ENCODE assay signal across 24 cellular contexts in genomic region chr18:35072616-35073015, GRCh38. TPM values are rescaled to one million over a fixed set of nuclear protein-coding genes. Genes with fewer than 3 reads are reported as not detected.
DNase-seq lines count a peak whose midpoint lies in the region; ATAC-seq and TF ChIP-seq lines count a peak whose summit lies in the region.
"Had no signal": no experiment of that assay in that cellular context is flagged by ENCODE, and none has a peak within 500 bp of the region (broad histone marks: within the 10 kb centered on the region; RNA-seq: fewer than 3 reads in every experiment).

No MANE protein-coding gene starts in this region.

- peaks cover 41 to 59% of the 10 kb centered on the region in 2 donors for H3K4me1 Mint-ChIP-seq in natural killer cell treated with Interleukin-12 subunit alpha and Interleukin-12 subunit beta and Interleukin-15 and Interleukin-18, amount 100 ng/mL, for 72 hours (ENCODE audit: low read depth in 2 of 2)
- H3K4me1 Mint-ChIP-seq: activated CD4-positive, alpha-beta memory T cell treated with anti-CD3 and anti-CD28 coated beads, Interleukin-2, amount 10 ng/mL, durations not matched to agents 7 days and 5 days had no signal

- H3K36me3 ChIP-seq in right atrium auricular region (peaks cover 8% of the 10 kb centered on the region), ascending aorta (peaks cover 0 to 3% of the 10 kb centered on the region in 2 donors), PC-9 (ENCODE audit: low read depth) (no peaks in the 10 kb centered on the region)

- no peak overlapping the region for H3K4me2 ChIP-seq in PC-9
- H3K4me2 ChIP-seq: KMS-11 had no signal

- TF ChIP-seq CTCF in right atrium auricular region (IDR thresholded peaks at IDR 0.05) (no peak), ascending aorta (IDR thresholded peaks at IDR 0.05) (no peak), PC-9 (conservative IDR thresholded peaks at IDR 0.05) (no peak)

- no TSS peak for BruUV-seq in PC-9 (replicated peaks; lab: Mats Ljungman, UMichigan)

- H3K27me3 ChIP-seq in right atrium auricular region (no peaks in the 10 kb centered on the region), ascending aorta (no peaks in the 10 kb centered on the region), PC-9 (ENCODE audit: insufficient read depth, low read depth) (no peaks in the 10 kb centered on the region)
- H3K27me3 ChIP-seq: BLaER1 treated with 17β-estradiol and CSF1 and Interleukin-3, amounts not matched to agents 10 nM and 100 nM; body of pancreas; gastroesophageal sphincter had no signal

- peak overlapping the region; percentile 70 to 79 for H3K27ac Mint-ChIP-seq in natural killer cell treated with Interleukin-12 subunit alpha and Interleukin-12 subunit beta and Interleukin-15 and Interleukin-18, amount 100 ng/mL, for 72 hours
- H3K27ac Mint-ChIP-seq in activated naive CD4-positive, alpha-beta T cell treated with anti-CD3 and anti-CD28 coated beads, Interleukin-2, amount 50 U/mL, for 72 hours: no peak overlapping the region
- H3K27ac Mint-ChIP-seq: activated CD4-positive, alpha-beta memory T cell treated with anti-CD3 and anti-CD28 coated beads, Interleukin-2, amount 10 ng/mL, durations not matched to agents 7 days and 5 days; activated naive CD8-positive, alpha-beta T cell treated with anti-CD3 and anti-CD28 coated beads, Interleukin-2, amount 10 ng/mL, durations not matched to agents 7 days and 5 days had no signal

- no peak overlapping the region for H3K4me3 Mint-ChIP-seq in natural killer cell treated with Interleukin-12 subunit alpha and Interleukin-12 subunit beta and Interleukin-15 and Interleukin-18, amount 100 ng/mL, for 72 hours
- H3K4me3 Mint-ChIP-seq: activated CD4-positive, alpha-beta memory T cell treated with anti-CD3 and anti-CD28 coated beads, Interleukin-2, amount 10 ng/mL, durations not matched to agents 7 days and 5 days; activated naive CD8-positive, alpha-beta T cell treated with anti-CD3 and anti-CD28 coated beads, Interleukin-2, amount 10 ng/mL, durations not matched to agents 7 days and 5 days had no signal

- DNase-seq in right atrium auricular region (ENCODE audit: low spot score): no peak
- no peak for DNase-seq in left ventricle myocardium superior
- no peak for DNase-seq in ascending aorta (ENCODE audit: low spot score in 2 of 2)
- DNase-seq in natural killer cell treated with Interleukin-12 subunit alpha and Interleukin-12 subunit beta and Interleukin-15 and Interleukin-18, amount 100 ng/mL, for 72 hours (ENCODE audit: low spot score): no peak
- no peak for DNase-seq in HT-29 (ENCODE audit: low spot score)
- DNase-seq in activated naive CD4-positive, alpha-beta T cell treated with anti-CD3 and anti-CD28 coated beads, Interleukin-2, amount 50 U/mL, for 72 hours (ENCODE audit: low spot score in 2 of 2): no peak
- no peak for DNase-seq in stimulated activated CD4-positive, alpha-beta T cell treated with anti-CD3 and anti-CD28 coated beads, Interleukin-2, amount 100 ng/mL, for 48 hours
- no peak for DNase-seq in PC-9
- DNase-seq: activated CD4-positive, alpha-beta memory T cell treated with anti-CD3 and anti-CD28 coated beads, Interleukin-2, amount 10 ng/mL, durations not matched to agents 7 days and 5 days; activated naive CD8-positive, alpha-beta T cell treated with anti-CD3 and anti-CD28 coated beads, Interleukin-2, amount 10 ng/mL, durations not matched to agents 7 days and 5 days; body of pancreas; Calu3; H7; lower lobe of right lung; MV-4-11; NCI-H2171; NCI-H524; RPMI8226; small intestine; stimulated activated CD4-positive, alpha-beta T cell treated with anti-CD3 and anti-CD28 coated beads, Interleukin-2, amount 100 ng/mL, for 24 hours; T-helper 9 cell had no signal

- intact Hi-C loops in left ventricle myocardium superior (cut with micrococcal nuclease): no loop called here
- intact Hi-C loops in ascending aorta (cut with DNase I): no loop called here
- intact Hi-C loops in PC-9 (cut with micrococcal nuclease; ENCODE audit: unreplicated experiment): no loop called here

- H3K9me3 ChIP-seq in right atrium auricular region (no peaks in the 10 kb centered on the region), ascending aorta (no peaks in the 10 kb centered on the region), PC-9 (ENCODE audit: insufficient read depth, low read depth) (no peaks in the 10 kb centered on the region)
- H3K9me3 ChIP-seq: BLaER1 treated with 17β-estradiol and CSF1 and Interleukin-3, amounts not matched to agents 10 nM and 100 nM; body of pancreas; gastroesophageal sphincter; lower lobe of right lung had no signal

- POLR2A ChIA-PET in PC-9 (lab: Charles Lee; ENCODE audit: unreplicated experiment): interaction anchor here (0.9 kb wide), 1 partner anchor 1832 kb away, joined by 19 read pairs; no protein-coding TSS in a partner anchor

- no peak overlapping the region for H2AFZ ChIP-seq in PC-9

- no peaks in the 10 kb centered on the region for H3K79me2 ChIP-seq in PC-9 (ENCODE audit: low read depth)

- H3K4me3 ChIP-seq in right atrium auricular region (no peak overlapping the region), ascending aorta (no peak overlapping the region), PC-9 (no peak overlapping the region)
- H3K4me3 ChIP-seq: BLaER1 treated with 17β-estradiol and CSF1 and Interleukin-3, amounts not matched to agents 10 nM and 100 nM; body of pancreas; gastroesophageal sphincter; lower lobe of right lung had no signal

- peaks cover 6% of the 10 kb centered on the region for H3K36me3 Mint-ChIP-seq in natural killer cell treated with Interleukin-12 subunit alpha and Interleukin-12 subunit beta and Interleukin-15 and Interleukin-18, amount 100 ng/mL, for 72 hours
- peaks cover 6 to 15% of the 10 kb centered on the region in 2 donors for H3K36me3 Mint-ChIP-seq in activated naive CD4-positive, alpha-beta T cell treated with anti-CD3 and anti-CD28 coated beads, Interleukin-2, amount 50 U/mL, for 72 hours

- H3K4me1 ChIP-seq in right atrium auricular region (peaks cover 0 to 53% of the 10 kb centered on the region in 2 donors), ascending aorta (peaks cover 6 to 38% of the 10 kb centered on the region in 2 donors), PC-9 (replicated peaks; ENCODE audit: insufficient read depth) (no peaks in the 10 kb centered on the region)

- no peak for ATAC-seq in left ventricle myocardium superior
- ATAC-seq in natural killer cell treated with Interleukin-12 subunit alpha and Interleukin-12 subunit beta and Interleukin-15 and Interleukin-18, amount 100 ng/mL, for 72 hours: no peak
- no peak for ATAC-seq in activated naive CD4-positive, alpha-beta T cell treated with anti-CD3 and anti-CD28 coated beads, Interleukin-2, amount 50 U/mL, for 72 hours
- ATAC-seq: body of pancreas, gastroesophageal sphincter had no signal

- H3K9me3 Mint-ChIP-seq in natural killer cell treated with Interleukin-12 subunit alpha and Interleukin-12 subunit beta and Interleukin-15 and Interleukin-18, amount 100 ng/mL, for 72 hours: no peaks in the 10 kb centered on the region
- no peaks in the 10 kb centered on the region for H3K9me3 Mint-ChIP-seq in activated naive CD4-positive, alpha-beta T cell treated with anti-CD3 and anti-CD28 coated beads, Interleukin-2, amount 50 U/mL, for 72 hours
- H3K9me3 Mint-ChIP-seq: activated CD4-positive, alpha-beta memory T cell treated with anti-CD3 and anti-CD28 coated beads, Interleukin-2, amount 10 ng/mL, durations not matched to agents 7 days and 5 days; activated naive CD8-positive, alpha-beta T cell treated with anti-CD3 and anti-CD28 coated beads, Interleukin-2, amount 10 ng/mL, durations not matched to agents 7 days and 5 days had no signal

- no peaks in the 10 kb centered on the region for H4K20me1 ChIP-seq in PC-9 (ENCODE audit: insufficient read depth)

- H3K27ac ChIP-seq in right atrium auricular region (peak overlapping the region; percentile 81 to 84), ascending aorta (peak overlapping the region; percentile 55 to 69), PC-9 (no peak overlapping the region)
- H3K27ac ChIP-seq: BLaER1 treated with 17β-estradiol and CSF1 and Interleukin-3, amounts not matched to agents 10 nM and 100 nM; body of pancreas; KMS-11 had no signal

- no peaks in the 10 kb centered on the region for H3K9me2 ChIP-seq in PC-9 (ENCODE audit: insufficient read depth)

- H3F3A ChIP-seq in PC-9 (ENCODE audit: insufficient read depth, low read depth): no peaks in the 10 kb centered on the region

- H3K27me3 Mint-ChIP-seq in natural killer cell treated with Interleukin-12 subunit alpha and Interleukin-12 subunit beta and Interleukin-15 and Interleukin-18, amount 100 ng/mL, for 72 hours: no peaks in the 10 kb centered on the region
- H3K27me3 Mint-ChIP-seq: activated CD4-positive, alpha-beta memory T cell treated with anti-CD3 and anti-CD28 coated beads, Interleukin-2, amount 10 ng/mL, durations not matched to agents 7 days and 5 days; activated naive CD8-positive, alpha-beta T cell treated with anti-CD3 and anti-CD28 coated beads, Interleukin-2, amount 10 ng/mL, durations not matched to agents 7 days and 5 days had no signal

- CTCF ChIA-PET in PC-9 (lab: Charles Lee): no interaction called here

RNA-seq across cellular contexts. Expression of gene MAPRE2, which starts 31.4 kb away (rescaled TPM):
- total RNA-seq in right atrium auricular region (100 to 1,000 TPM; 107 to 133 TPM), left ventricle myocardium superior (111 TPM), ascending aorta (22.4 TPM), PC-9 (2021) (9.1 and 10.9 TPM in 2 replicates)
- total RNA-seq in natural killer cell treated with Interleukin-12 subunit alpha and Interleukin-12 subunit beta and Interleukin-15 and Interleukin-18, amount 100 ng/mL, for 72 hours: 10 to 100 TPM; 32.8 to 44.4 TPM
- total RNA-seq in HT-29 (2014; rRNA removed; shearing (Covaris generic)): 2.8 TPM in 2 replicates
- 10 to 100 TPM; 65.2 to 66.6 TPM for total RNA-seq in activated naive CD4-positive, alpha-beta T cell treated with anti-CD3 and anti-CD28 coated beads, Interleukin-2, amount 50 U/mL, for 72 hours

Comparison
In these comparisons a context has a peak if more than half of its experiments do, and no peak if none do; other contexts are left out.
1. H3K27ac Mint-ChIP-seq: peak in natural killer cell treated with Interleukin-12 subunit alpha and Interleukin-12 subunit beta and Interleukin-15 and Interleukin-18, amount 100 ng/mL, for 72 hours (2 of 2); none in activated naive CD4-positive, alpha-beta T cell treated with anti-CD3 and anti-CD28 coated beads, Interleukin-2, amount 50 U/mL, for 72 hours (0 of 2).